Comparison of ENCODE assay signal across 19 cellular contexts in the genomic region with DNA sequence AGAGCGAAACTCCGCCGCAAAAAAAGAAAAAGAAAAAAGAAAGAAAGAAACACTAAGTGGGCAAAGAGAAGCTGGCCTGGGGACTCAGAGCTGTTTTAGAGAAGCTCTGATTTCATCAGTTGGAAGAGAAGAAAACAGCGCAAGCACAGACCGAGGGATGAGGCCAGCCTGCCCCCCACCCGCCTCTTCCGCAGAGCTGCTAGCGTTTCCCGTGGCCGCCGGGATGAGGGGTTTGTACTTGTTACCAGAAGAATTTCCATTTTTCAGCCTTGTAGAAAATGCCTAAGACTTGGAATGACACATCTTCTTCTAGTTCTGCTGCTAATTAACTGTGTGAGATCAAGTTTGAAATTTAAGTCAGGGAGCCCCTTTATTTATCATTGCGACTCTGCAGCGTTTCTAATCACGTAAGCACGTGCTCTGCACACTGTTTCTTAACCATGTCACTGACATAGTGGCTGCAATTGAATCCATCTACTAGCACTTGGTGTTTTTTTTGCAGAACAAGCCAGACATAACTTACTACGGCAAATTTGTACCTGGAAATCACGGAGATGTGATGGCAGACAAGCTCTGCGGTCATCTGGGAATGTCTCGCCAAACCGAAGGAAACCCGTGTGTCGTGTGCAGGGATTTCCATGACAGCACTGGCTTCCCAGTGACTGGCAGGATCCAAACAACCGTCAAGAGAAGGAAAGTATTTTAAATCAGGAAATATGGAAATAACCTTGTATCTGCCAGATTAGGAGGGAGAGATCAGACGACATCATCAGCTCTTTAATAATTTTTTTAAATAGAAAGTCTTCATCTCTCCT. TPM values are rescaled to one million over a fixed set of nuclear protein-coding genes. Genes with fewer than 3 reads are reported as not detected.
A peak's percentile ranks its signal among the peaks of the same experiment; 100 is the strongest.
DNase-seq lines count a peak whose midpoint lies in the region; FAIRE-seq and TF ChIP-seq lines count a peak whose summit lies in the region.
"Had no signal": no experiment of that assay in that cellular context is flagged by ENCODE, and none has a peak within 500 bp of the region (broad histone marks: within the 10 kb centered on the region; RNA-seq: fewer than 3 reads in every experiment).

No MANE protein-coding gene starts in this region.

- peak overlapping the region; percentile 36 for H3K4me2 ChIP-seq in astrocyte (ENCODE audit: low read length)
- H3K4me2 ChIP-seq: BLaER1 treated with 17β-estradiol and CSF1 and Interleukin-3, amounts not matched to agents 10 nM and 100 nM had no signal

- H3K4me1 ChIP-seq in astrocyte (ENCODE audit: insufficient read depth, low read length): no peaks in the 10 kb centered on the region
- H3K4me1 ChIP-seq: tibial nerve had no signal

- no peaks in the 10 kb centered on the region for H3K36me3 ChIP-seq in astrocyte (ENCODE audit: insufficient read depth, low read length)
- H3K36me3 ChIP-seq: BLaER1 treated with 17β-estradiol and CSF1 and Interleukin-3, amounts not matched to agents 10 nM and 100 nM; tibial nerve had no signal

- H3K27ac Mint-ChIP-seq in astrocyte (ENCODE audit: unreplicated experiment) (no peak overlapping the region), type B pancreatic cell (peak overlapping the region; percentile 50)
- H3K27ac Mint-ChIP-seq: activated CD4-positive, alpha-beta T cell treated with anti-CD3 and anti-CD28 coated beads, Interleukin-2, amount 10 ng/mL, durations not matched to agents 24 days and 14 days; activated T-helper 2 cell treated with anti-CD3 and anti-CD28 coated beads, Interferon-gamma antibody, Interleukin-2, Interleukin-4, amounts not matched to agents 10 μg/mL and 5 μg/mL and 100 μg/mL, durations not matched to agents 14 hours and 24 hours and 36 hours; dendritic cell treated with granulocyte-macrophage colony-stimulating factor and Interleukin-4, amounts not matched to agents 40 ng/mL and 50 ng/mL, for 4 days had no signal

- TF ChIP-seq CTCF in astrocyte (IDR thresholded peaks at IDR 0.05; ENCODE audit: insufficient read depth, low read depth, low read length): no peak
- TF ChIP-seq CTCF in type B pancreatic cell (conservative IDR thresholded peaks at IDR 0.05): no peak

- H3K9me3 ChIP-seq in astrocyte (ENCODE audit: insufficient read depth, low read depth, low read length): no peaks in the 10 kb centered on the region
- H3K9me3 ChIP-seq: tibial nerve had no signal

- no peak overlapping the region for H2AFZ ChIP-seq in astrocyte (ENCODE audit: low read depth, low read length)

- DNase-seq in ELR (ENCODE audit: low read depth): peak; percentile 9
- no peak for DNase-seq in astrocyte (ENCODE audit: low read depth)
- DNase-seq in iris pigment epithelial cell (ENCODE audit: low read depth): peak; percentile 9
- peak; percentile 52 for DNase-seq in type B pancreatic cell (ENCODE audit: extremely low spot score, unreplicated experiment)
- no peak for DNase-seq in COR-L47 (lab: John Stamatoyannopoulos, UW)
- DNase-seq in H54 (ENCODE audit: insufficient read length, low spot score): no peak
- no peak for DNase-seq in DMS79 (lab: John Stamatoyannopoulos, UW)
- DNase-seq: activated CD4-positive, alpha-beta T cell treated with anti-CD3 and anti-CD28 coated beads, Interleukin-2, amount 10 ng/mL, durations not matched to agents 24 days and 14 days; NCI-H1436 treated with DMSO at 0.1 percent for 48 hours; small intestine; stimulated activated CD4-positive, alpha-beta T cell treated with anti-CD3 and anti-CD28 coated beads, Interleukin-2, amount 100 ng/mL, for 48 hours; stimulated activated naive CD4-positive, alpha-beta T cell treated with Interleukin-2 at 50 U/mL for 16 hours had no signal

- H3K9ac ChIP-seq in astrocyte (ENCODE audit: low read length): no peak overlapping the region
- H3K9ac ChIP-seq: BLaER1 treated with 17β-estradiol and CSF1 and Interleukin-3, amounts not matched to agents 10 nM and 100 nM had no signal

- no peaks in the 10 kb centered on the region for H3K4me1 Mint-ChIP-seq in astrocyte (ENCODE audit: low read depth, unreplicated experiment)
- H3K4me1 Mint-ChIP-seq in type B pancreatic cell (ENCODE audit: unreplicated experiment): peaks cover 32% of the 10 kb centered on the region
- H3K4me1 Mint-ChIP-seq: activated CD4-positive, alpha-beta T cell treated with anti-CD3 and anti-CD28 coated beads, Interleukin-2, amount 10 ng/mL, durations not matched to agents 24 days and 14 days had no signal

- no peak overlapping the region for H3K27ac ChIP-seq in astrocyte (ENCODE audit: low read depth, low read length)
- H3K27ac ChIP-seq: BLaER1 treated with 17β-estradiol and CSF1 and Interleukin-3, amounts not matched to agents 10 nM and 100 nM; tibial nerve had no signal

- no peak overlapping the region for H3K4me3 Mint-ChIP-seq in astrocyte (ENCODE audit: unreplicated experiment)
- peak overlapping the region; percentile 20 for H3K4me3 Mint-ChIP-seq in type B pancreatic cell
- H3K4me3 Mint-ChIP-seq: activated CD4-positive, alpha-beta T cell treated with anti-CD3 and anti-CD28 coated beads, Interleukin-2, amount 10 ng/mL, durations not matched to agents 24 days and 14 days; dendritic cell treated with granulocyte-macrophage colony-stimulating factor and Interleukin-4, amounts not matched to agents 40 ng/mL and 50 ng/mL, for 4 days had no signal

- no peaks in the 10 kb centered on the region for H4K20me1 ChIP-seq in astrocyte (ENCODE audit: insufficient read depth, low read length)
- H4K20me1 ChIP-seq: BLaER1 treated with 17β-estradiol and CSF1 and Interleukin-3, amounts not matched to agents 10 nM and 100 nM had no signal

- peaks cover 17% of the 10 kb centered on the region for H3K27me3 Mint-ChIP-seq in astrocyte (ENCODE audit: low read depth, unreplicated experiment)
- peaks cover 26% of the 10 kb centered on the region for H3K27me3 Mint-ChIP-seq in type B pancreatic cell

- H3K36me3 Mint-ChIP-seq in astrocyte (ENCODE audit: low read depth, unreplicated experiment) (peaks cover 2% of the 10 kb centered on the region), type B pancreatic cell (no peaks in the 10 kb centered on the region)

- H3K9me3 Mint-ChIP-seq in astrocyte (ENCODE audit: unreplicated experiment): peaks cover 3% of the 10 kb centered on the region
- H3K9me3 Mint-ChIP-seq in type B pancreatic cell: peaks cover 15% of the 10 kb centered on the region
- H3K9me3 Mint-ChIP-seq: activated CD4-positive, alpha-beta T cell treated with anti-CD3 and anti-CD28 coated beads, Interleukin-2, amount 10 ng/mL, durations not matched to agents 24 days and 14 days; activated T-helper 2 cell treated with anti-CD3 and anti-CD28 coated beads, Interferon-gamma antibody, Interleukin-2, Interleukin-4, amounts not matched to agents 10 μg/mL and 5 μg/mL and 100 μg/mL, durations not matched to agents 14 hours and 24 hours and 36 hours; dendritic cell treated with granulocyte-macrophage colony-stimulating factor and Interleukin-4, amounts not matched to agents 40 ng/mL and 50 ng/mL, for 4 days had no signal

- TF ChIP-seq POLR2A in H54 (IDR thresholded peaks at IDR 0.05; ENCODE audit: low read depth, low read length): no peak

- H3K4me3 ChIP-seq in astrocyte (ENCODE audit: insufficient read depth, low read depth, low read length): no peak overlapping the region
- H3K4me3 ChIP-seq: BLaER1 treated with 17β-estradiol and CSF1 and Interleukin-3, amounts not matched to agents 10 nM and 100 nM; tibial nerve had no signal

- H3K79me2 ChIP-seq in astrocyte (ENCODE audit: insufficient read depth, low read length): no peaks in the 10 kb centered on the region

- peaks cover 8% of the 10 kb centered on the region for H3K27me3 ChIP-seq in astrocyte (ENCODE audit: insufficient read depth, low read length)
- H3K27me3 ChIP-seq: BLaER1 treated with 17β-estradiol and CSF1 and Interleukin-3, amounts not matched to agents 10 nM and 100 nM; tibial nerve had no signal

- FAIRE-seq in astrocyte (lab: Jason Lieb, UNC): peak; percentile 67
- FAIRE-seq in H54 (lab: Jason Lieb, UNC): no peak
- FAIRE-seq: bronchial epithelial cell, G401.6, small intestine, TTC549 had no signal

RNA-seq across cellular contexts. Expression of a gene that starts 41.8 kb away (rescaled TPM):
- total RNA-seq in astrocyte: 4.9 and 11.6 TPM in 2 replicates
- 7.4 and 48.9 TPM in 2 replicates for total RNA-seq in type B pancreatic cell (ENCODE audit: low replicate concordance)
- total RNA-seq: activated T-helper 2 cell treated with anti-CD3 and anti-CD28 coated beads, Interferon-gamma antibody, Interleukin-2, Interleukin-4, amounts not matched to agents 10 μg/mL and 5 μg/mL and 100 μg/mL, durations not matched to agents 14 hours and 24 hours and 36 hours had no signal

Comparison
In these comparisons a context has a peak if more than half of its experiments do, and no peak if none do; other contexts are left out.
1. DNase-seq: peak in ELR (single experiment), iris pigment epithelial cell (single experiment) and type B pancreatic cell (single experiment); none in astrocyte (single experiment), COR-L47 (single experiment), H54 (single experiment) and DMS79 (single experiment).